ENCODE assay signal across 22 cellular contexts in the genomic region with DNA sequence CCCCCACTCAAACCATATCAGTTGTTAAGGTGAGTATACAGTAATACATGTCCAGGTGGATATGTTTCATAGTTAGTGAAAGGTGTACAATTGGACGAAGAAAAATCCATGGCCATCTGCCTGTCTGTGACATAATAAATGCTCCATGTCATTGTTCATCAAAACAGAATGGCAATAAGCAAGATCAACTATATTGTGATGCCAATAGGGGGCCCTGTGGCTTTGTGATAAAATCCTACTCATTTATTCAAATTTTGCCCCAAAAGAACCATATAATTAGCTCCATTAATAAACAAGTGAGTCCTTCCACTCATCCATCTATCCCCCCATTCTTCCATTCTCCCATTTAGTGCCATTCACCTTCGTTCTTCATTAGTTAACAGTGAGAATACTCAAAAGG.
DNase-seq lines count a peak whose midpoint lies in the region; ATAC-seq and TF ChIP-seq lines count a peak whose summit lies in the region.
"Had no signal": no experiment of that assay in that cellular context is flagged by ENCODE, and none has a peak within 500 bp of the region (broad histone marks: within the 10 kb centered on the region; RNA-seq: fewer than 3 reads in every experiment).

No MANE protein-coding gene starts in this region.

- H4K20me1 ChIP-seq in OCI-LY7 (ENCODE audit: insufficient read depth, low read length): no peaks in the 10 kb centered on the region

- H3K27ac ChIP-seq in OCI-LY7 (ENCODE audit: low read depth, low read length, poor library complexity, severe bottlenecking): no peak overlapping the region
- H3K27ac ChIP-seq: KMS-11, ovary, uterus had no signal

- no TSS peak for BruUV-seq in OCI-LY7 (replicated peaks; lab: Mats Ljungman, UMichigan)

- H3K9me3 ChIP-seq in OCI-LY7 (ENCODE audit: low read length): no peaks in the 10 kb centered on the region
- H3K9me3 ChIP-seq: mucosa of descending colon, ovary, uterus had no signal

- H2AFZ ChIP-seq in OCI-LY7 (ENCODE audit: low read length): no peak overlapping the region

- intact Hi-C loops in OCI-LY7 (cut with micrococcal nuclease; ENCODE audit: unreplicated experiment): no loop called here

- ATAC-seq in HG03520 (IDR thresholded peaks at IDR 0.05; ENCODE audit: unreplicated experiment): no peak
- ATAC-seq: PC-3; stimulated activated memory B cell treated with anti-CD40 and anti-IgM and Interleukin-4, amounts not matched to agents 10 μg/mL and 1 μg/mL and 100 μg/mL, for 72 hours had no signal

- H3K9me3 Mint-ChIP-seq in HFFc6 (no peaks in the 10 kb centered on the region), type B pancreatic cell (peaks cover 16% of the 10 kb centered on the region)
- H3K9me3 Mint-ChIP-seq: activated CD4-positive, alpha-beta T cell treated with anti-CD3 and anti-CD28 coated beads, Interleukin-2, amount 10 ng/mL, durations not matched to agents 7 days and 5 days; nephron had no signal

- no peak overlapping the region for H3K4me3 ChIP-seq in OCI-LY7 (ENCODE audit: low read depth, low read length, poor library complexity, severe bottlenecking)
- H3K4me3 ChIP-seq: lung, mucosa of descending colon, ovary, uterus had no signal

- H3K4me3 Mint-ChIP-seq in HFFc6: no peak overlapping the region
- peak overlapping the region; percentile 2 for H3K4me3 Mint-ChIP-seq in type B pancreatic cell
- H3K4me3 Mint-ChIP-seq: activated CD4-positive, alpha-beta T cell treated with anti-CD3 and anti-CD28 coated beads, Interleukin-2, amount 10 ng/mL, durations not matched to agents 7 days and 5 days; activated naive CD4-positive, alpha-beta T cell treated with anti-CD3 and anti-CD28 coated beads, Interleukin-2, amount 10 ng/mL, durations not matched to agents 7 days and 5 days; dendritic cell treated with granulocyte-macrophage colony-stimulating factor and Interleukin-4, amounts not matched to agents 40 ng/mL and 50 ng/mL, for 4 days; nephron; stimulated activated memory B cell treated with anti-CD40 and anti-IgM and Interleukin-4, amounts not matched to agents 10 μg/mL and 1 μg/mL and 100 μg/mL, for 72 hours had no signal

- TF ChIP-seq CTCF in HFFc6 (IDR thresholded peaks at IDR 0.05) (peak; percentile 55), OCI-LY7 (conservative IDR thresholded peaks at IDR 0.05; ENCODE audit: low read length) (peak; percentile 34; the same call in 1 of the 2 replicates), type B pancreatic cell (conservative IDR thresholded peaks at IDR 0.05) (no peak)

- POLR2A ChIA-PET in OCI-LY7 (lab: Charles Lee): interaction anchor here (0.7 kb wide), 1 partner anchor 145 kb away, joined by 3 read pairs; no protein-coding TSS in a partner anchor

- H3K27ac Mint-ChIP-seq in HFFc6 (no peak overlapping the region), type B pancreatic cell (peak overlapping the region; percentile 85)
- H3K27ac Mint-ChIP-seq: activated CD4-positive, alpha-beta T cell treated with anti-CD3 and anti-CD28 coated beads, Interleukin-2, amount 10 ng/mL, durations not matched to agents 7 days and 5 days; activated naive CD4-positive, alpha-beta T cell treated with anti-CD3 and anti-CD28 coated beads, Interleukin-2, amount 10 ng/mL, durations not matched to agents 7 days and 5 days; dendritic cell treated with granulocyte-macrophage colony-stimulating factor and Interleukin-4, amounts not matched to agents 40 ng/mL and 50 ng/mL, for 4 days; nephron; stimulated activated memory B cell treated with anti-CD40 and anti-IgM and Interleukin-4, amounts not matched to agents 10 μg/mL and 1 μg/mL and 100 μg/mL, for 72 hours had no signal

- DNase-seq in NCI-H524 (lab: John Stamatoyannopoulos, UW) (peak; percentile 45 to 53), NCI-H524 treated with DMSO at 0.1 percent for 48 hours (lab: John Stamatoyannopoulos, UW) (no peak), HFFc6 (no peak), OCI-LY7 (ENCODE audit: low spot score) (no peak), type B pancreatic cell (ENCODE audit: extremely low spot score, unreplicated experiment) (no peak)
- DNase-seq in stimulated activated CD8-positive, alpha-beta memory T cell treated with anti-CD3 and anti-CD28 coated beads, Interleukin-4, amount 100 ng/mL, for 48 hours: no peak
- DNase-seq: activated CD4-positive, alpha-beta T cell treated with anti-CD3 and anti-CD28 coated beads, Interleukin-2, amount 10 ng/mL, durations not matched to agents 7 days and 5 days; activated naive CD4-positive, alpha-beta T cell treated with anti-CD3 and anti-CD28 coated beads, Interleukin-2, amount 10 ng/mL, durations not matched to agents 7 days and 5 days; amygdala; mucosa of descending colon; ovary; PC-3; retina; Right ventricle myocardium superior; T-helper 9 cell; uterus had no signal

- H3K9me2 ChIP-seq in OCI-LY7 (ENCODE audit: insufficient read depth, low read length): no peaks in the 10 kb centered on the region

- no peaks in the 10 kb centered on the region for H3K36me3 Mint-ChIP-seq in HFFc6 (ENCODE audit: low read depth)
- H3K36me3 Mint-ChIP-seq in type B pancreatic cell: peaks cover 14% of the 10 kb centered on the region
- H3K36me3 Mint-ChIP-seq: activated naive CD4-positive, alpha-beta T cell treated with anti-CD3 and anti-CD28 coated beads, Interleukin-2, amount 10 ng/mL, durations not matched to agents 7 days and 5 days; stimulated activated memory B cell treated with anti-CD40 and anti-IgM and Interleukin-4, amounts not matched to agents 10 μg/mL and 1 μg/mL and 100 μg/mL, for 72 hours had no signal

- peaks cover 11% of the 10 kb centered on the region for H3K4me1 Mint-ChIP-seq in HFFc6 (ENCODE audit: low read depth)
- H3K4me1 Mint-ChIP-seq in type B pancreatic cell (ENCODE audit: unreplicated experiment): peaks cover 4% of the 10 kb centered on the region
- H3K4me1 Mint-ChIP-seq: activated CD4-positive, alpha-beta T cell treated with anti-CD3 and anti-CD28 coated beads, Interleukin-2, amount 10 ng/mL, durations not matched to agents 7 days and 5 days; activated naive CD4-positive, alpha-beta T cell treated with anti-CD3 and anti-CD28 coated beads, Interleukin-2, amount 10 ng/mL, durations not matched to agents 7 days and 5 days; nephron; stimulated activated memory B cell treated with anti-CD40 and anti-IgM and Interleukin-4, amounts not matched to agents 10 μg/mL and 1 μg/mL and 100 μg/mL, for 72 hours had no signal

- no peaks in the 10 kb centered on the region for H3K36me3 ChIP-seq in OCI-LY7 (ENCODE audit: insufficient read depth, low read length)
- H3K36me3 ChIP-seq: ovary, uterus had no signal

- H3K4me1 ChIP-seq in OCI-LY7 (ENCODE audit: insufficient read depth, low read length, poor library complexity, severe bottlenecking): no peaks in the 10 kb centered on the region
- H3K4me1 ChIP-seq: uterus had no signal

- H3K79me2 ChIP-seq in OCI-LY7 (ENCODE audit: insufficient read depth, low read depth, low read length): no peaks in the 10 kb centered on the region

- H3K27me3 Mint-ChIP-seq in HFFc6 (ENCODE audit: insufficient read depth): no peaks in the 10 kb centered on the region
- peaks cover 31% of the 10 kb centered on the region for H3K27me3 Mint-ChIP-seq in type B pancreatic cell
- H3K27me3 Mint-ChIP-seq: activated CD4-positive, alpha-beta T cell treated with anti-CD3 and anti-CD28 coated beads, Interleukin-2, amount 10 ng/mL, durations not matched to agents 7 days and 5 days; activated naive CD4-positive, alpha-beta T cell treated with anti-CD3 and anti-CD28 coated beads, Interleukin-2, amount 10 ng/mL, durations not matched to agents 7 days and 5 days; dendritic cell treated with granulocyte-macrophage colony-stimulating factor and Interleukin-4, amounts not matched to agents 40 ng/mL and 50 ng/mL, for 4 days; stimulated activated memory B cell treated with anti-CD40 and anti-IgM and Interleukin-4, amounts not matched to agents 10 μg/mL and 1 μg/mL and 100 μg/mL, for 72 hours had no signal

- H3K4me2 ChIP-seq in OCI-LY7 (ENCODE audit: low read length): no peak overlapping the region
- H3K4me2 ChIP-seq: KMS-11 had no signal

- CTCF ChIA-PET in OCI-LY7 (lab: Charles Lee; ENCODE audit: unreplicated experiment): no interaction called here

Comparison
In these comparisons a context has a peak if more than half of its experiments do, and no peak if none do; other contexts are left out.
1. DNase-seq: peak in NCI-H524 (2 of 2); none in NCI-H524 treated with DMSO at 0.1 percent for 48 hours (single experiment), HFFc6 (single experiment), OCI-LY7 (single experiment), type B pancreatic cell (single experiment) and stimulated activated CD8-positive, alpha-beta memory T cell treated with anti-CD3 and anti-CD28 coated beads, Interleukin-4, amount 100 ng/mL, for 48 hours (single experiment).